Comparison of ENCODE assay signal across 1 cellular context in genomic region chr17:48513097-48513496, GRCh38.
TF ChIP-seq lines count a peak whose summit lies in the region.

No MANE protein-coding gene starts in this region.

TF ChIP-seq in H1, 55 proteins besides CTCF, POLR2A, EP300 and RAD21:
- TF ChIP-seq ZNF274 (IDR thresholded peaks at IDR 0.05; ENCODE audit: borderline replicate concordance, extremely low read depth, low read length) (no peak), MAFK (IDR thresholded peaks at IDR 0.05; ENCODE audit: low read depth, low read length) (no peak), CBX5 (IDR thresholded peaks at IDR 0.05; ENCODE audit: low read depth, low read length) (no peak), HDAC6 (IDR thresholded peaks at IDR 0.05; ENCODE audit: low read depth, low read length) (no peak), PHF8 (conservative IDR thresholded peaks at IDR 0.05; ENCODE audit: low read depth, low read length) (no peak), TAF1 (IDR thresholded peaks at IDR 0.05; ENCODE audit: low read depth, low read length) (no peak), SUZ12 (IDR thresholded peaks at IDR 0.05; ENCODE audit: low read length) (no peak), SRF (IDR thresholded peaks at IDR 0.05; ENCODE audit: low read depth, low read length) (no peak), SIX5 (IDR thresholded peaks at IDR 0.05; ENCODE audit: low read depth, low read length) (no peak)
